Comparison of ENCODE assay signal across 9 cellular contexts in the genomic region with DNA sequence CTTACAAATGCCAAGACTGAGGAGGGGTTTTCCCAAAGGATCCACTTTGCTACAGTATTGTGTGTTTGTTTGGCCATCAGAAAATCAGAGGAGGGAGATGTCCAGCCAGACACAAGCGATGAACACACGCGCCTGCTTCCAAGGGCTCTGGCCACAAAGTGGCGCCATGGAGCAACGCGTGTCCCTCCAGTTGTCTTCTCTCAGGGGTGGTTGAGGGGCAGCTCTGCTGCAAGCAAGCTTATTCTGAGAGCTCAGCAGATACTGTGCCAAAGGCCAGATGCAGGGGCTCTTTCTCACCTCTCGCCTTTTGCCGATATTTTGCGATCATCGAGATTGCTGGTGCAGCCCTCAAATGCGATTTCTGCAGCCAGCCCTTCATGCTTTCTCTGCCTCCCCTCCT.
DNase-seq lines count a peak whose midpoint lies in the region; ATAC-seq, FAIRE-seq and TF ChIP-seq lines count a peak whose summit lies in the region.
"Had no signal": no experiment of that assay in that cellular context is flagged by ENCODE, and none has a peak within 500 bp of the region (broad histone marks: within the 10 kb centered on the region; RNA-seq: fewer than 3 reads in every experiment).

No MANE protein-coding gene starts in this region.

- intact Hi-C loops in activated CD4-positive, alpha-beta T cell treated with anti-CD3 and anti-CD28 coated beads for 36 hours (cut with DNase I, micrococcal nuclease): no loop called here
- intact Hi-C loops in upper lobe of right lung (cut with DNase I): no loop called here

- H3K4me3 ChIP-seq in iPS DF 6.9 (ENCODE audit: low read length): no peak overlapping the region
- H3K4me3 ChIP-seq in upper lobe of right lung: no peak overlapping the region

- no peak overlapping the region for H3K27ac Mint-ChIP-seq in activated CD4-positive, alpha-beta T cell treated with anti-CD3 and anti-CD28 coated beads for 36 hours
- no peak overlapping the region for H3K27ac Mint-ChIP-seq in activated CD4-positive, alpha-beta T cell treated with anti-CD3 and anti-CD28 coated beads, Interleukin-2, amount 10 ng/mL, durations not matched to agents 7 days and 5 days
- H3K27ac Mint-ChIP-seq in WTC11: no peak overlapping the region

- H3K27me3 Mint-ChIP-seq in activated CD4-positive, alpha-beta T cell treated with anti-CD3 and anti-CD28 coated beads for 36 hours: peaks cover 6% of the 10 kb centered on the region
- no peaks in the 10 kb centered on the region for H3K27me3 Mint-ChIP-seq in activated CD4-positive, alpha-beta T cell treated with anti-CD3 and anti-CD28 coated beads, Interleukin-2, amount 10 ng/mL, durations not matched to agents 7 days and 5 days
- H3K27me3 Mint-ChIP-seq in WTC11 (ENCODE audit: low read depth): no peaks in the 10 kb centered on the region; the same call in 1 of the 2 replicates

- no peak for TF ChIP-seq POLR2A in H54 (IDR thresholded peaks at IDR 0.05; ENCODE audit: low read depth, low read length)

- peak; percentile 26 for DNase-seq in activated CD4-positive, alpha-beta T cell treated with anti-CD3 and anti-CD28 coated beads for 36 hours
- DNase-seq in activated CD4-positive, alpha-beta T cell treated with anti-CD3 and anti-CD28 coated beads, Interleukin-2, amount 10 ng/mL, durations not matched to agents 7 days and 5 days: no peak
- DNase-seq in WTC11 (ENCODE audit: low spot score) (peak; percentile 77), iPS DF 6.9 (ENCODE audit: low read depth, low spot score) (peak; percentile 39), upper lobe of right lung (peak; percentile 58), NCI-H2081 (lab: John Stamatoyannopoulos, UW) (no peak), H54 (ENCODE audit: insufficient read length, low spot score) (no peak), NCI-H1417 (lab: John Stamatoyannopoulos, UW) (no peak)
- DNase-seq: activated effector memory CD4-positive, alpha-beta T cell treated with anti-CD3 and anti-CD28 coated beads, Interleukin-2, amount 50 U/mL, for 16 hours had no signal

- no peaks in the 10 kb centered on the region for H3K36me3 Mint-ChIP-seq in activated CD4-positive, alpha-beta T cell treated with anti-CD3 and anti-CD28 coated beads for 36 hours (ENCODE audit: low read depth)
- no peaks in the 10 kb centered on the region for H3K36me3 Mint-ChIP-seq in activated CD4-positive, alpha-beta T cell treated with anti-CD3 and anti-CD28 coated beads, Interleukin-2, amount 10 ng/mL, durations not matched to agents 7 days and 5 days (ENCODE audit: low read depth)
- no peaks in the 10 kb centered on the region for H3K36me3 Mint-ChIP-seq in WTC11

- H3K36me3 ChIP-seq in iPS DF 6.9 (ENCODE audit: control insufficient read depth, insufficient read depth, low read length): no peaks in the 10 kb centered on the region
- H3K36me3 ChIP-seq in upper lobe of right lung: no peaks in the 10 kb centered on the region

- H3K9me3 ChIP-seq in iPS DF 6.9 (ENCODE audit: control insufficient read depth, insufficient read depth, low read length): no peaks in the 10 kb centered on the region
- no peaks in the 10 kb centered on the region for H3K9me3 ChIP-seq in upper lobe of right lung

- CTCF ChIA-PET in activated CD4-positive, alpha-beta T cell treated with anti-CD3 and anti-CD28 coated beads for 36 hours (lab: Charles Lee): no interaction called here
- CTCF ChIA-PET in activated CD4-positive, alpha-beta T cell treated with anti-CD3 and anti-CD28 coated beads, Interleukin-2, amount 10 ng/mL, durations not matched to agents 7 days and 5 days (lab: Charles Lee): no interaction called here
- CTCF ChIA-PET in WTC11 (lab: Charles Lee): interaction anchor here (0.6 to 1.1 kb wide), 10 partner anchors 8 to 1240 kb away, joined by 3 to 6 read pairs (median 3); no protein-coding TSS in a partner anchor

- H3K27ac ChIP-seq in iPS DF 6.9 (ENCODE audit: low read length) (no peak overlapping the region), upper lobe of right lung (no peak overlapping the region)

- no peaks in the 10 kb centered on the region for H3K4me1 Mint-ChIP-seq in activated CD4-positive, alpha-beta T cell treated with anti-CD3 and anti-CD28 coated beads for 36 hours
- H3K4me1 Mint-ChIP-seq in activated CD4-positive, alpha-beta T cell treated with anti-CD3 and anti-CD28 coated beads, Interleukin-2, amount 10 ng/mL, durations not matched to agents 7 days and 5 days: no peaks in the 10 kb centered on the region
- H3K4me1 Mint-ChIP-seq in WTC11: no peaks in the 10 kb centered on the region

- 0 out of 2 replicates have a peak, but pooled peaks have one; percentile 28 for TF ChIP-seq CTCF in WTC11 (IDR thresholded peaks at IDR 0.05)
- peak; percentile 39 for TF ChIP-seq CTCF in upper lobe of right lung (IDR thresholded peaks at IDR 0.05)

- POLR2A ChIA-PET in activated CD4-positive, alpha-beta T cell treated with anti-CD3 and anti-CD28 coated beads for 36 hours (lab: Charles Lee): no interaction called here
- POLR2A ChIA-PET in activated CD4-positive, alpha-beta T cell treated with anti-CD3 and anti-CD28 coated beads, Interleukin-2, amount 10 ng/mL, durations not matched to agents 7 days and 5 days (lab: Charles Lee): no interaction called here
- POLR2A ChIA-PET in WTC11 (lab: Charles Lee): no interaction called here

- H3K27me3 ChIP-seq in iPS DF 6.9 (ENCODE audit: control insufficient read depth, insufficient read depth, low read length) (no peaks in the 10 kb centered on the region), upper lobe of right lung (no peaks in the 10 kb centered on the region)

- H3K4me1 ChIP-seq in iPS DF 6.9 (ENCODE audit: control insufficient read depth, insufficient read depth, low read length) (no peaks in the 10 kb centered on the region), upper lobe of right lung (no peaks in the 10 kb centered on the region)

- H3K9me3 Mint-ChIP-seq in activated CD4-positive, alpha-beta T cell treated with anti-CD3 and anti-CD28 coated beads for 36 hours (ENCODE audit: low read depth): no peaks in the 10 kb centered on the region
- no peaks in the 10 kb centered on the region for H3K9me3 Mint-ChIP-seq in activated CD4-positive, alpha-beta T cell treated with anti-CD3 and anti-CD28 coated beads, Interleukin-2, amount 10 ng/mL, durations not matched to agents 7 days and 5 days
- H3K9me3 Mint-ChIP-seq in WTC11: peaks cover 3% of the 10 kb centered on the region

- H3K4me3 Mint-ChIP-seq in activated CD4-positive, alpha-beta T cell treated with anti-CD3 and anti-CD28 coated beads for 36 hours: no peak overlapping the region
- no peak overlapping the region for H3K4me3 Mint-ChIP-seq in activated CD4-positive, alpha-beta T cell treated with anti-CD3 and anti-CD28 coated beads, Interleukin-2, amount 10 ng/mL, durations not matched to agents 7 days and 5 days
- H3K4me3 Mint-ChIP-seq in WTC11: no peak overlapping the region

- no peak for FAIRE-seq in H54 (lab: Jason Lieb, UNC)

- ATAC-seq in activated CD4-positive, alpha-beta T cell treated with anti-CD3 and anti-CD28 coated beads for 36 hours: no peak
- ATAC-seq in WTC11 (peak; percentile 98), upper lobe of right lung (peak; percentile 46)

- WGBS in iPS DF 6.9 (ENCODE audit: insufficient coverage, insufficient read length): no CpG with 5 or more reads among the region's 11 CpGs

TF ChIP-seq in WTC11, 78 proteins besides CTCF, POLR2A, EP300 and RAD21 (continues in another document):
- TF ChIP-seq, protein P1, sequence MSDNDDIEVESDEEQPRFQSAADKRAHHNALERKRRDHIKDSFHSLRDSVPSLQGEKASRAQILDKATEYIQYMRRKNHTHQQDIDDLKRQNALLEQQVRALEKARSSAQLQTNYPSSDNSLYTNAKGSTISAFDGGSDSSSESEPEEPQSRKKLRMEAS (CRISPR knock-in tag; IDR thresholded peaks at IDR 0.05): peak; percentile 43; the same call in 1 of the 2 replicates
- no peak for TF ChIP-seq RELA (CRISPR knock-in tag; IDR thresholded peaks at IDR 0.05; ENCODE audit: borderline replicate concordance)
- no peak for TF ChIP-seq SMAD3 (CRISPR knock-in tag; IDR thresholded peaks at IDR 0.05; ENCODE audit: borderline replicate concordance)
- TF ChIP-seq, protein P2, sequence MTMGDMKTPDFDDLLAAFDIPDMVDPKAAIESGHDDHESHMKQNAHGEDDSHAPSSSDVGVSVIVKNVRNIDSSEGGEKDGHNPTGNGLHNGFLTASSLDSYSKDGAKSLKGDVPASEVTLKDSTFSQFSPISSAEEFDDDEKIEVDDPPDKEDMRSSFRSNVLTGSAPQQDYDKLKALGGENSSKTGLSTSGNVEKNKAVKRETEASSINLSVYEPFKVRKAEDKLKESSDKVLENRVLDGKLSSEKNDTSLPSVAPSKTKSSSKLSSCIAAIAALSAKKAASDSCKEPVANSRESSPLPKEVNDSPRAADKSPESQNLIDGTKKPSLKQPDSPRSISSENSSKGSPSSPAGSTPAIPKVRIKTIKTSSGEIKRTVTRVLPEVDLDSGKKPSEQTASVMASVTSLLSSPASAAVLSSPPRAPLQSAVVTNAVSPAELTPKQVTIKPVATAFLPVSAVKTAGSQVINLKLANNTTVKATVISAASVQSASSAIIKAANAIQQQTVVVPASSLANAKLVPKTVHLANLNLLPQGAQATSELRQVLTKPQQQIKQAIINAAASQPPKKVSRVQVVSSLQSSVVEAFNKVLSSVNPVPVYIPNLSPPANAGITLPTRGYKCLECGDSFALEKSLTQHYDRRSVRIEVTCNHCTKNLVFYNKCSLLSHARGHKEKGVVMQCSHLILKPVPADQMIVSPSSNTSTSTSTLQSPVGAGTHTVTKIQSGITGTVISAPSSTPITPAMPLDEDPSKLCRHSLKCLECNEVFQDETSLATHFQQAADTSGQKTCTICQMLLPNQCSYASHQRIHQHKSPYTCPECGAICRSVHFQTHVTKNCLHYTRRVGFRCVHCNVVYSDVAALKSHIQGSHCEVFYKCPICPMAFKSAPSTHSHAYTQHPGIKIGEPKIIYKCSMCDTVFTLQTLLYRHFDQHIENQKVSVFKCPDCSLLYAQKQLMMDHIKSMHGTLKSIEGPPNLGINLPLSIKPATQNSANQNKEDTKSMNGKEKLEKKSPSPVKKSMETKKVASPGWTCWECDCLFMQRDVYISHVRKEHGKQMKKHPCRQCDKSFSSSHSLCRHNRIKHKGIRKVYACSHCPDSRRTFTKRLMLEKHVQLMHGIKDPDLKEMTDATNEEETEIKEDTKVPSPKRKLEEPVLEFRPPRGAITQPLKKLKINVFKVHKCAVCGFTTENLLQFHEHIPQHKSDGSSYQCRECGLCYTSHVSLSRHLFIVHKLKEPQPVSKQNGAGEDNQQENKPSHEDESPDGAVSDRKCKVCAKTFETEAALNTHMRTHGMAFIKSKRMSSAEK (CRISPR knock-in tag; IDR thresholded peaks at IDR 0.05; ENCODE audit: borderline replicate concordance): no peak
- TF ChIP-seq GRHL2 (CRISPR knock-in tag; IDR thresholded peaks at IDR 0.05; ENCODE audit: insufficient replicate concordance, severe bottlenecking): no peak
- TF ChIP-seq KAT7 (CRISPR knock-in tag; IDR thresholded peaks at IDR 0.05; ENCODE audit: borderline replicate concordance): no peak

Comparison
In these comparisons a context has a peak if more than half of its experiments do, and no peak if none do; other contexts are left out.
1. DNase-seq: peak in activated CD4-positive, alpha-beta T cell treated with anti-CD3 and anti-CD28 coated beads for 36 hours (single experiment), WTC11 (single experiment), iPS DF 6.9 (single experiment) and upper lobe of right lung (single experiment); none in activated CD4-positive, alpha-beta T cell treated with anti-CD3 and anti-CD28 coated beads, Interleukin-2, amount 10 ng/mL, durations not matched to agents 7 days and 5 days (single experiment), NCI-H2081 (0 of 2), H54 (single experiment) and NCI-H1417 (0 of 3).